ENCODE assay signal across 9 cellular contexts in genomic region chr9:116154334-116154975, GRCh38. TPM values are rescaled to one million over a fixed set of nuclear protein-coding genes. Genes with fewer than 3 reads are reported as not detected.
DNase-seq lines count a peak whose midpoint lies in the region; ATAC-seq, FAIRE-seq and TF ChIP-seq lines count a peak whose summit lies in the region.
"Had no signal": no experiment of that assay in that cellular context is flagged by ENCODE, and none has a peak within 500 bp of the region (broad histone marks: within the 10 kb centered on the region; RNA-seq: fewer than 3 reads in every experiment).

No MANE protein-coding gene starts in this region.

- H3K36me3 ChIP-seq in A673 (ENCODE audit: insufficient read depth, low read length, poor library complexity, severe bottlenecking) = peaks cover 10% of the 10 kb centered on the region
- H3K36me3 ChIP-seq in HUES64 (ENCODE audit: insufficient read depth, low read length) = no peaks in the 10 kb centered on the region; the same call in 1 of the 2 replicates
- no peaks in the 10 kb centered on the region for H3K36me3 ChIP-seq in endothelial cell of umbilical vein (ENCODE audit: control insufficient read depth in 2 of 2, extremely low read depth in 1 of 2, insufficient read depth in 2 of 2, low read length in 2 of 2)
- no peaks in the 10 kb centered on the region for H3K36me3 ChIP-seq in mucosa of descending colon (ENCODE audit: low read depth)

- H3K27me3 ChIP-seq in A673 (replicated peaks; ENCODE audit: insufficient read depth, low read depth, low read length, poor library complexity) (no peaks in the 10 kb centered on the region), HUES64 (ENCODE audit: insufficient read depth, low read length) (peaks cover 52% of the 10 kb centered on the region), endothelial cell of umbilical vein (ENCODE audit: control insufficient read depth in 2 of 2, insufficient read depth in 2 of 2, low read length in 2 of 2) (peaks cover 0 to 22% of the 10 kb centered on the region in 2 experiments)

- no peaks in the 10 kb centered on the region for H3K79me2 ChIP-seq in endothelial cell of umbilical vein (ENCODE audit: control insufficient read depth, insufficient read depth, low read length)

- peak overlapping the region; percentile 40 for H3K9ac ChIP-seq in HUES64 (ENCODE audit: low read depth, low read length)
- H3K9ac ChIP-seq in endothelial cell of umbilical vein (replicated peaks; ENCODE audit: extremely low read depth, insufficient read depth, low read length) = no peak overlapping the region

- CTCF ChIA-PET in A673 (lab: Charles Lee) (no interaction called here), endothelial cell of umbilical vein (lab: Charles Lee) (interaction anchor here (0.7 kb wide), 1 partner anchor 417 kb away, joined by 4 read pairs; no protein-coding TSS in a partner anchor)

- BruUV-seq in A673 (replicated peaks; lab: Mats Ljungman, UMichigan) = no TSS peak
- BruUV-seq in endothelial cell of umbilical vein (replicated peaks; lab: Mats Ljungman, UMichigan) = no TSS peak

- peak overlapping the region; percentile 77 for H3K4me2 ChIP-seq in endothelial cell of umbilical vein (ENCODE audit: insufficient read depth, low read length)

- ATAC-seq in mucosa of descending colon (peak; percentile 24), GM18870 (IDR thresholded peaks at IDR 0.05; ENCODE audit: unreplicated experiment) (no peak), GM21367 (IDR thresholded peaks at IDR 0.05; ENCODE audit: unreplicated experiment) (no peak)

- H4K20me1 ChIP-seq in endothelial cell of umbilical vein (replicated peaks; ENCODE audit: control insufficient read depth, extremely low read depth, insufficient read depth, low read length) = no peaks in the 10 kb centered on the region

- H3K4me1 ChIP-seq in A673 (ENCODE audit: insufficient read depth, low read length, poor library complexity, severe bottlenecking) (peaks cover 49% of the 10 kb centered on the region), HUES64 (ENCODE audit: insufficient read depth, low read length) (peaks cover 28% of the 10 kb centered on the region), endothelial cell of umbilical vein (ENCODE audit: control insufficient read depth, extremely low read depth, insufficient read depth, low read length) (peaks cover 3% of the 10 kb centered on the region), mucosa of descending colon (ENCODE audit: low read depth) (peaks cover 11% of the 10 kb centered on the region)

- POLR2A ChIA-PET in A673 (lab: Charles Lee; ENCODE audit: low non-redundant PET) = interaction anchor here (0.6 kb wide), 1 partner anchor 482 kb away, joined by 5 read pairs; no protein-coding TSS in a partner anchor
- POLR2A ChIA-PET in endothelial cell of umbilical vein (lab: Charles Lee) = no interaction called here

- DNase-seq in A673 (ENCODE audit: low spot score) = peak; percentile 56
- no peak for DNase-seq in endothelial cell of umbilical vein (ENCODE audit: low read depth, low spot score)
- DNase-seq in mucosa of descending colon = peak; percentile 7 to 38 (median 32)
- no peak for DNase-seq in RPMI8226
- DNase-seq in cortex of kidney (lab: John Stamatoyannopoulos, UW) = no peak
- DNase-seq: activated CD8-positive, alpha-beta memory T cell treated with anti-CD3 and anti-CD28 coated beads for 24 hours had no signal

- intact Hi-C loops in A673 (cut with micrococcal nuclease; ENCODE audit: unreplicated experiment) (loop anchor here (5.0 to 10.0 kb wide), 6 partner anchors 210 to 562 kb away; no protein-coding TSS in a partner anchor), endothelial cell of umbilical vein (cut with micrococcal nuclease) (no loop called here), mucosa of descending colon (cut with DNase I, micrococcal nuclease) (loop anchor here in 1 of 2 donors (10.0 kb wide), 1 partner anchor 340 kb away; no protein-coding TSS in a partner anchor)

- H3K4me3 ChIP-seq in A673 (ENCODE audit: low read depth, low read length, poor library complexity, severe bottlenecking) (peak overlapping the region; percentile 81), HUES64 (ENCODE audit: low read length) (peak overlapping the region; percentile 62), endothelial cell of umbilical vein (replicated peaks in 1 of 3; ENCODE audit: insufficient read depth in 1 of 3, low read depth in 1 of 3, low read length in 3 of 3) (peak overlapping the region in 2 of 3 experiments; percentile 24 to 46), mucosa of descending colon (peak overlapping the region; percentile 11)

- dilution Hi-C loops in endothelial cell of umbilical vein (cut with MboI; ENCODE audit: extremely low pct_ligation_motif_present, low sequenced_read_pairs) = no loop called here

- H3K9me3 ChIP-seq in A673 (ENCODE audit: low read depth, low read length, poor library complexity, severe bottlenecking) (no peaks in the 10 kb centered on the region), HUES64 (ENCODE audit: insufficient read depth, low read depth, low read length) (no peaks in the 10 kb centered on the region), endothelial cell of umbilical vein (replicated peaks; ENCODE audit: control insufficient read depth, insufficient read depth, low read length) (no peaks in the 10 kb centered on the region), mucosa of descending colon (no peaks in the 10 kb centered on the region)

- H2AFZ ChIP-seq in endothelial cell of umbilical vein (ENCODE audit: low read depth, low read length) = peak overlapping the region; percentile 51

- H3K27ac ChIP-seq in A673 (ENCODE audit: low read depth, low read length, poor library complexity, severe bottlenecking) (peak overlapping the region; percentile 92), HUES64 (ENCODE audit: low read depth, low read length) (no peak overlapping the region), endothelial cell of umbilical vein (ENCODE audit: insufficient read depth, low read depth, low read length) (no peak overlapping the region)

- TF ChIP-seq POLR2A in endothelial cell of umbilical vein (IDR thresholded peaks at IDR 0.05; ENCODE audit: low read depth, low read length) = no peak

- WGBS in HUES64 = under 1% methylated on average over 74 of the region's 74 CpGs

- no peak for FAIRE-seq in endothelial cell of umbilical vein (lab: Jason Lieb, UNC)

- TF ChIP-seq CTCF in A673 (conservative IDR thresholded peaks at IDR 0.05; ENCODE audit: low read depth, low read length) (no peak), endothelial cell of umbilical vein (IDR thresholded peaks at IDR 0.05; ENCODE audit: extremely low read depth in 1 of 2, insufficient read depth in 1 of 2, low read depth in 1 of 2, low read length in 2 of 2) (no peak), mucosa of descending colon (IDR thresholded peaks at IDR 0.05) (no peak)

- H3K9me1 ChIP-seq in endothelial cell of umbilical vein (replicated peaks; ENCODE audit: control insufficient read depth, extremely low read depth, insufficient read depth, low read length) = no peaks in the 10 kb centered on the region

TF ChIP-seq in endothelial cell of umbilical vein, 7 proteins besides CTCF, POLR2A, EP300 and RAD21:
- TF ChIP-seq FOS (IDR thresholded peaks at IDR 0.05; ENCODE audit: borderline replicate concordance, insufficient read depth, low read length) = no peak
- TF ChIP-seq EZH2 (IDR thresholded peaks at IDR 0.05; ENCODE audit: borderline replicate concordance, low read depth, low read length, severe bottlenecking) = peak; percentile 87

RNA-seq across cellular contexts. Expression of gene PAPPA, which starts 0.9 kb away (rescaled TPM):
- total RNA-seq in A673 (2021) (44.0 and 47.4 TPM in 2 replicates), endothelial cell of umbilical vein (0.12 and 0.13 TPM in 2 replicates), mucosa of descending colon (1 to 10 TPM in 2 of 3 donors, under 1 TPM in 1; 0.61 to 2.5 (median 1.9) TPM)
- 1.4 TPM for polyA plus RNA-seq in HUES64 (2013, experiment 1 of 2)
- 2.2 TPM for polyA plus RNA-seq in HUES64 (2013, experiment 2 of 2)
- 0.30 and 0.41 TPM in 2 replicates for polyA plus RNA-seq in endothelial cell of umbilical vein
- 0.24 and 0.26 TPM in 2 replicates for polyA plus RNA-seq in endothelial cell of umbilical vein (2011; cell fraction: cytosol; rRNA removed)
- polyA plus RNA-seq in endothelial cell of umbilical vein (2011; cell fraction: nucleus; rRNA removed) = 0.58 and 0.77 TPM in 2 replicates
- 0.35 and 0.75 TPM in 2 replicates for polyA plus RNA-seq in endothelial cell of umbilical vein (2012)
- 1.6 TPM in 2 replicates for polyA minus RNA-seq in endothelial cell of umbilical vein
- 2.7 TPM for polyA minus RNA-seq in endothelial cell of umbilical vein (2011; cell fraction: cytosol; rRNA and poly(A)+ RNA removed)
- 2.0 and 2.2 TPM in 2 replicates for polyA minus RNA-seq in endothelial cell of umbilical vein (2011; cell fraction: nucleus; rRNA and poly(A)+ RNA removed)

Comparison
In these comparisons a context has a peak if more than half of its experiments do, and no peak if none do; other contexts are left out.
1. DNase-seq: peak in A673 (single experiment) and mucosa of descending colon (3 of 3); none in endothelial cell of umbilical vein (single experiment), RPMI8226 (single experiment) and cortex of kidney (single experiment).
2. H3K4me3 ChIP-seq: peak in every context shown above with its lines; median percentile 81 in A673; 62 in HUES64; 35 in endothelial cell of umbilical vein; 11 in mucosa of descending colon.
3. RNA of gene PAPPA, which starts 0.9 kb away (total RNA-seq): 44.0 to 47.4 TPM in A673; 0.61 to 2.5 TPM in mucosa of descending colon and 0.12 to 0.13 TPM in endothelial cell of umbilical vein; every median in the first group is over 10 times any median in the second.